In the genomic region with DNA sequence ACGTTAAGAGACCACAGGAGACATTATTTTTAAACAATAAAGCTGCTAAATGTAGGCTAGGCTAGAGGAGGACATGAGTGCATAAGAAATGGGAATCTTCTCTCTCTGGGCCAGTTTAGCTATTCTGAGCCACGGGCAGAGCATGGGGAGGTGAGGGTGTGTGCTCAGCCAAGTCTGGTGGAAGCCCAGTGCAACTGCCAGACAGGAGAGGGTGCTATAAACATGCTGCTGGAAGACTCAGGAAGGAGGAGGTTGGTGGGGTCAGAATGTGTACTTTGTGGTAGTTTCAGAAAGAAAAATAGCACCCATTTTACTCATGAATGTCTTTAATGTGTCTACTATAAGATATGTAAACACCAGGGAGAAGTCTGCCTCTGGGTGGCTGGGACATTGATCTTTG, we compare ENCODE assay signal across 10 cellular contexts.
DNase-seq lines count a peak whose midpoint lies in the region; ATAC-seq and TF ChIP-seq lines count a peak whose summit lies in the region.
"Had no signal": no experiment of that assay in that cellular context is flagged by ENCODE, and none has a peak within 500 bp of the region (broad histone marks: within the 10 kb centered on the region; RNA-seq: fewer than 3 reads in every experiment).

No MANE protein-coding gene starts in this region.

- H3K27ac ChIP-seq in VCaP: no peak overlapping the region

- H3F3A ChIP-seq in Loucy (ENCODE audit: low read depth): no peaks in the 10 kb centered on the region; the same call in 1 of the 2 replicates

- H3K4me1 ChIP-seq in Loucy (ENCODE audit: insufficient read depth, low read length, poor library complexity, severe bottlenecking): peaks cover 17% of the 10 kb centered on the region

- no peaks in the 10 kb centered on the region for H3K36me3 ChIP-seq in Loucy (ENCODE audit: insufficient read depth, low read length)

- no peak overlapping the region for H3K9ac ChIP-seq in Loucy (ENCODE audit: low read depth, low read length, poor library complexity, severe bottlenecking)

- H2AFZ ChIP-seq in Loucy (ENCODE audit: low read length): no peak overlapping the region

- no peaks in the 10 kb centered on the region for H3K9me2 ChIP-seq in Loucy (replicated peaks; ENCODE audit: low read depth, low read length)

- no peak for ATAC-seq in HG02970 (IDR thresholded peaks at IDR 0.05; ENCODE audit: low FRiP score, unreplicated experiment)
- ATAC-seq in GM18867 (IDR thresholded peaks at IDR 0.05; ENCODE audit: unreplicated experiment): no peak

- 0 out of 2 replicates have a peak, but pooled peaks cover 8% of the 10 kb centered on the region for H3K9me3 ChIP-seq in Loucy (ENCODE audit: insufficient read depth, low read depth, low read length)

- TF ChIP-seq CTCF in Loucy (conservative IDR thresholded peaks at IDR 0.05; ENCODE audit: low read length) (peak; percentile 91), VCaP (conservative IDR thresholded peaks at IDR 0.05) (peak; percentile 68)

- DNase-seq in DMS 273 (lab: John Stamatoyannopoulos, UW; ENCODE audit: unreplicated experiment): peak; percentile 52
- peak; percentile 27 for DNase-seq in left kidney (ENCODE audit: low read depth, low spot score)
- no peak for DNase-seq in stimulated activated CD4-positive, alpha-beta T cell treated with anti-CD3 and anti-CD28 coated beads, Interleukin-2, amount 100 ng/mL, for 48 hours
- no peak for DNase-seq in DMS79 treated with DMSO at 0.1 percent for 48 hours (lab: John Stamatoyannopoulos, UW)
- DNase-seq: foreskin fibroblast, nephron progenitor cell had no signal

- H3K4me3 ChIP-seq in Loucy (ENCODE audit: low read length, poor library complexity, severe bottlenecking): no peak overlapping the region

- no peaks in the 10 kb centered on the region for H3K79me2 ChIP-seq in Loucy (ENCODE audit: insufficient read depth, low read length)

- no peaks in the 10 kb centered on the region for H4K20me1 ChIP-seq in Loucy (ENCODE audit: insufficient read depth, low read length, poor library complexity, severe bottlenecking)

- H3K27me3 ChIP-seq in Loucy (ENCODE audit: insufficient read depth, low read length, poor library complexity, severe bottlenecking): no peaks in the 10 kb centered on the region

- no peak overlapping the region for H3K4me2 ChIP-seq in Loucy (ENCODE audit: low read depth, low read length, poor library complexity, severe bottlenecking)

Comparison
In these comparisons a context has a peak if more than half of its experiments do, and no peak if none do; other contexts are left out.
1. DNase-seq: peak in DMS 273 (single experiment) and left kidney (single experiment); none in stimulated activated CD4-positive, alpha-beta T cell treated with anti-CD3 and anti-CD28 coated beads, Interleukin-2, amount 100 ng/mL, for 48 hours (0 of 2) and DMS79 treated with DMSO at 0.1 percent for 48 hours (single experiment).